Comparison of ENCODE assay signal across 9 cellular contexts in genomic region chr20:51562027-51562333, GRCh38. TPM values are rescaled to one million over a fixed set of nuclear protein-coding genes. Genes with fewer than 3 reads are reported as not detected.
DNase-seq lines count a peak whose midpoint lies in the region; ATAC-seq, FAIRE-seq and TF ChIP-seq lines count a peak whose summit lies in the region.
"Had no signal": no experiment of that assay in that cellular context is flagged by ENCODE, and none has a peak within 500 bp of the region (broad histone marks: within the 10 kb centered on the region; RNA-seq: fewer than 3 reads in every experiment).

No MANE protein-coding gene starts in this region.

- no peaks in the 10 kb centered on the region for H3K36me3 Mint-ChIP-seq in neural progenitor cell

- H2BK12ac ChIP-seq in H1 (ENCODE audit: low read depth, low read length): no peak overlapping the region

- H2BK15ac ChIP-seq in H1 (ENCODE audit: low read length): no peak overlapping the region

- intact Hi-C loops in PC-3 (cut with micrococcal nuclease): loop anchor here (2.0 to 5.0 kb wide), 5 partner anchors 60 to 190 kb away; no protein-coding TSS in a partner anchor

- peaks cover 8% of the 10 kb centered on the region for H3F3A ChIP-seq in PC-3 (ENCODE audit: low read length, unreplicated experiment)
- H3F3A ChIP-seq in neural progenitor cell (ENCODE audit: low read depth): peaks cover 38% of the 10 kb centered on the region

- H3K4me3 Mint-ChIP-seq in neural progenitor cell: peak overlapping the region; percentile 85

- peaks cover 11% of the 10 kb centered on the region for H3K23me2 ChIP-seq in H1 (ENCODE audit: low read depth, low read length)

- no peak for FAIRE-seq in H1 (lab: Jason Lieb, UNC)

- H3K18ac ChIP-seq in H1 (ENCODE audit: extremely low read depth, low read length): no peak overlapping the region

- no peak for TF ChIP-seq RAD21 in H1 (IDR thresholded peaks at IDR 0.05 in 1 of 2, conservative IDR thresholded peaks at IDR 0.05 in 1 of 2; ENCODE audit: low read depth in 2 of 2, low read length in 2 of 2)

- no peak overlapping the region for H2BK20ac ChIP-seq in H1 (ENCODE audit: low read length)

- H3K9me3 ChIP-seq in BLaER1 (no peaks in the 10 kb centered on the region), PC-3 (ENCODE audit: low read length) (no peaks in the 10 kb centered on the region), H1 (ENCODE audit: insufficient read depth in 2 of 2, low read depth in 1 of 2, low read length in 1 of 2) (no peaks in the 10 kb centered on the region), neural progenitor cell (ENCODE audit: low read depth) (no peaks in the 10 kb centered on the region)

- CTCF ChIA-PET in PC-3 (lab: Charles Lee): interaction anchor here (0.6 kb wide), 1 partner anchor 580 kb away, joined by 3 read pairs; no protein-coding TSS in a partner anchor
- CTCF ChIA-PET in H1 (lab: Charles Lee; ENCODE audit: partially characterized antibody): interaction anchor here (1.0 to 2.0 kb wide), 6 partner anchors 10 to 236 kb away, joined by 3 to 11 read pairs (median 4); no protein-coding TSS in a partner anchor

- ATAC-seq in PC-3 (0 out of 2 replicates have a peak, but pooled peaks have one; percentile 1), HG03442 (IDR thresholded peaks at IDR 0.05; ENCODE audit: unreplicated experiment) (no peak)

- H3K4me1 ChIP-seq in BLaER1 (peaks cover 13% of the 10 kb centered on the region), PC-3 (ENCODE audit: insufficient read depth, low read length) (peaks cover 31% of the 10 kb centered on the region), H1 (replicated peaks in 1 of 4; ENCODE audit: control insufficient read depth in 3 of 4, insufficient read depth in 4 of 4, low read length in 3 of 4) (peaks cover 0 to 12% (median 4%) of the 10 kb centered on the region in 4 experiments; a peak in 5 of 7 replicates), neural progenitor cell (peaks cover 15% of the 10 kb centered on the region)

- no peak for DNase-seq in PC-3
- DNase-seq in H1 (ENCODE audit: low read depth in 1 of 2, low spot score in 2 of 2): no peak
- no peak for DNase-seq in neural progenitor cell (ENCODE audit: low spot score)
- no peak for DNase-seq in NCI-H1092 treated with DMSO at 0.1 percent for 48 hours (lab: John Stamatoyannopoulos, UW)
- no peak for DNase-seq in stimulated activated naive CD4-positive, alpha-beta T cell treated with Interleukin-2 at 50 U/mL for 16 hours (lab: John Stamatoyannopoulos, UW)
- DNase-seq in MV-4-11 (lab: John Stamatoyannopoulos, UW): no peak

- H4K91ac ChIP-seq in H1 (replicated peaks; ENCODE audit: insufficient read length, low read length): no peak overlapping the region

- no peaks in the 10 kb centered on the region for H3K9me2 ChIP-seq in PC-3 (replicated peaks; ENCODE audit: low read length)

- peaks cover 36% of the 10 kb centered on the region for H3K27me3 Mint-ChIP-seq in neural progenitor cell (ENCODE audit: insufficient read depth, low read depth)

- WGBS in H1 (ENCODE audit: extremely low coverage in 1 of 2, insufficient coverage in 1 of 2, insufficient read length in 1 of 2, insufficient replicate concordance in 2 of 2, low coverage in 1 of 2, low lambda C conversion rate in 2 of 2, missing lambda C conversion rate in 1 of 2), 2 experiments: 2% methylated on average over 10 of the region's 10 CpGs; no CpG with 5 or more reads in 1 of the 2 experiments

- peaks cover 24% of the 10 kb centered on the region for H4K20me1 ChIP-seq in BLaER1
- H4K20me1 ChIP-seq in PC-3 (ENCODE audit: low read length): peaks cover 22% of the 10 kb centered on the region
- H4K20me1 ChIP-seq in H1 (replicated peaks in 1 of 2; ENCODE audit: control insufficient read depth in 1 of 2, insufficient read depth in 2 of 2, low read length in 2 of 2): no peaks in the 10 kb centered on the region
- peaks cover 5% of the 10 kb centered on the region for H4K20me1 ChIP-seq in neural progenitor cell (ENCODE audit: low read depth)

- H3K27ac ChIP-seq in BLaER1 (no peak overlapping the region), PC-3 (ENCODE audit: low read length) (peak overlapping the region; percentile 60), H1 (ENCODE audit: low read depth, low read length) (no peak overlapping the region), neural progenitor cell (no peak overlapping the region)

- no peaks in the 10 kb centered on the region for H3K36me3 ChIP-seq in BLaER1
- no peaks in the 10 kb centered on the region for H3K36me3 ChIP-seq in PC-3 (ENCODE audit: low read depth, low read length)
- no peaks in the 10 kb centered on the region for H3K36me3 ChIP-seq in H1 (ENCODE audit: control insufficient read depth in 2 of 4, insufficient read depth in 4 of 4, low read length in 3 of 4)
- no peaks in the 10 kb centered on the region for H3K36me3 ChIP-seq in neural progenitor cell

- no peak overlapping the region for H3K23ac ChIP-seq in H1 (ENCODE audit: insufficient read length)

- no peak overlapping the region for H3K14ac ChIP-seq in H1 (ENCODE audit: insufficient read length)

- H3K79me1 ChIP-seq in H1 (ENCODE audit: low read depth, low read length): no peaks in the 10 kb centered on the region

- no peak overlapping the region for H3K4ac ChIP-seq in H1 (replicated peaks; ENCODE audit: insufficient read length, low read depth, low read length)

- no peaks in the 10 kb centered on the region for H3K9me3 Mint-ChIP-seq in neural progenitor cell
- H3K9me3 Mint-ChIP-seq: dendritic cell treated with granulocyte-macrophage colony-stimulating factor and Interleukin-4, amounts not matched to agents 40 ng/mL and 50 ng/mL, for 4 days had no signal

- H3K4me2 ChIP-seq in BLaER1: peak overlapping the region; percentile 78
- H3K4me2 ChIP-seq in PC-3 (ENCODE audit: low read length): peak overlapping the region; percentile 96
- peak overlapping the region; percentile 68 to 99 for H3K4me2 ChIP-seq in H1 (ENCODE audit: insufficient read depth in 1 of 2, low read depth in 2 of 2, low read length in 2 of 2)
- peak overlapping the region; percentile 81 for H3K4me2 ChIP-seq in neural progenitor cell

- peaks cover 71% of the 10 kb centered on the region for H3K27me3 ChIP-seq in BLaER1
- peaks cover 16% of the 10 kb centered on the region for H3K27me3 ChIP-seq in PC-3 (ENCODE audit: low read length)
- peaks cover 20 to 57% (median 50%) of the 10 kb centered on the region in 4 experiments for H3K27me3 ChIP-seq in H1 (replicated peaks in 1 of 4; ENCODE audit: control insufficient read depth in 3 of 4, extremely low read depth in 1 of 4, insufficient read depth in 3 of 4, low read length in 3 of 4)
- H3K27me3 ChIP-seq in neural progenitor cell: peaks cover 69% of the 10 kb centered on the region

- TF ChIP-seq EP300 in H1 (IDR thresholded peaks at IDR 0.05; ENCODE audit: borderline replicate concordance in 1 of 2, low read depth in 2 of 2, low read length in 2 of 2): no peak

- no peak overlapping the region for H2BK5ac ChIP-seq in H1 (ENCODE audit: low read depth, low read length)

- POLR2A ChIA-PET in PC-3 (lab: Charles Lee; ENCODE audit: unreplicated experiment): no interaction called here
- POLR2A ChIA-PET in H1 (lab: Charles Lee; ENCODE audit: partially characterized antibody): no interaction called here

- no peak for TF ChIP-seq POLR2A in H1 (IDR thresholded peaks at IDR 0.05; ENCODE audit: control extremely low read depth in 1 of 2, low read depth in 2 of 2, low read length in 2 of 2)

- H2AK5ac ChIP-seq in H1 (ENCODE audit: low read depth, low read length): no peak overlapping the region

- H4K5ac ChIP-seq in H1 (ENCODE audit: insufficient read length, low read depth, low read length): no peak overlapping the region

- no peak overlapping the region for H2BK120ac ChIP-seq in H1 (replicated peaks; ENCODE audit: low read depth, low read length)

- H4K8ac ChIP-seq in H1 (ENCODE audit: extremely low read depth, insufficient read depth, low read length): no peak overlapping the region

- H3K56ac ChIP-seq in H1 (replicated peaks; ENCODE audit: insufficient read length, low read depth, low read length): no peak overlapping the region

- H3K4me3 ChIP-seq in BLaER1 (peak overlapping the region; percentile 55), PC-3 (ENCODE audit: low read length) (peak overlapping the region; percentile 77), H1 (ENCODE audit: extremely low read depth in 1 of 4, insufficient read depth in 2 of 4, low read depth in 3 of 4, low read length in 4 of 4) (peak overlapping the region; percentile 29 to 64 (median 62)), neural progenitor cell (peak overlapping the region; percentile 52)

- TF ChIP-seq CTCF in PC-3 (conservative IDR thresholded peaks at IDR 0.05; ENCODE audit: low read depth, low read length) (no peak), H1 (IDR thresholded peaks at IDR 0.05; ENCODE audit: control extremely low read depth in 1 of 3, insufficient read depth in 1 of 3, low read depth in 1 of 3, low read length in 3 of 3) (no peak), neural progenitor cell (IDR thresholded peaks at IDR 0.05) (no peak)

- H3K4me1 Mint-ChIP-seq in neural progenitor cell: peaks cover 52% of the 10 kb centered on the region

- H3K79me2 ChIP-seq in PC-3 (ENCODE audit: low read length): no peaks in the 10 kb centered on the region
- no peaks in the 10 kb centered on the region for H3K79me2 ChIP-seq in H1 (ENCODE audit: control insufficient read depth in 1 of 2, insufficient read depth in 2 of 2, low read length in 2 of 2)
- H3K79me2 ChIP-seq in neural progenitor cell (ENCODE audit: low read depth): no peaks in the 10 kb centered on the region

- no peak overlapping the region for H3K27ac Mint-ChIP-seq in neural progenitor cell
- H3K27ac Mint-ChIP-seq: dendritic cell treated with granulocyte-macrophage colony-stimulating factor and Interleukin-4, amounts not matched to agents 40 ng/mL and 50 ng/mL, for 4 days had no signal

- TSS peak; percentile 52 for BruUV-seq in PC-3 (replicated peaks; lab: Mats Ljungman, UMichigan)

- H3K9ac ChIP-seq in BLaER1 (no peak overlapping the region), PC-3 (ENCODE audit: low read length) (peak overlapping the region; percentile 78), H1 (replicated peaks in 1 of 4; ENCODE audit: extremely low read depth in 1 of 4, low read depth in 3 of 4, low read length in 3 of 4) (no peak overlapping the region), neural progenitor cell (no peak overlapping the region)

- H2AFZ ChIP-seq in PC-3 (ENCODE audit: low read length) (peak overlapping the region; percentile 76), H1 (ENCODE audit: low read length) (no peak overlapping the region), neural progenitor cell (replicated peaks) (peak overlapping the region; percentile 83)

RNA-seq across cellular contexts. Expression of gene NFATC2, which starts 19.5 kb away (rescaled TPM):
- total RNA-seq in PC-3 (2014; rRNA removed) (12.4 and 12.9 TPM in 2 replicates), neural progenitor cell (ENCODE audit: low replicate concordance) (0.19 and 0.25 TPM in 2 replicates)
- 0.84 and 0.91 TPM in 2 replicates for total RNA-seq in H1 (2021; fragmentation: NEBNext Ultra II Directional; extraction: Animal tissue kit (Norgen Biotek cat#: 25700))
- polyA plus RNA-seq in H1 (2011; rRNA removed): 0.25 and 0.27 TPM in 2 replicates
- polyA plus RNA-seq in H1 (2011; cell fraction: cytosol; rRNA removed): 0.25 TPM
- 0.48 TPM for polyA plus RNA-seq in H1 (2011; cell fraction: nucleus; rRNA removed)
- polyA plus RNA-seq in H1 (2012, experiment 1 of 2): 0.51 to 0.70 TPM (median 0.57 TPM) in 4 replicates
- 0.10 TPM for polyA plus RNA-seq in H1 (2012, experiment 2 of 2)
- 0.20 TPM for polyA plus RNA-seq in H1 (2013, experiment 1 of 2)
- polyA plus RNA-seq in H1 (2013, experiment 2 of 2): 0.20 TPM
- polyA minus RNA-seq in H1 (2011; rRNA and poly(A)+ RNA removed): 0.47 and 0.71 TPM in 2 replicates
- polyA minus RNA-seq in H1 (2011; cell fraction: cytosol; rRNA and poly(A)+ RNA removed): 0.66 TPM
- 1.8 TPM for polyA minus RNA-seq in H1 (2011; cell fraction: nucleus; rRNA and poly(A)+ RNA removed)
